Comparison of ENCODE assay signal across 8 cellular contexts in the genomic region with DNA sequence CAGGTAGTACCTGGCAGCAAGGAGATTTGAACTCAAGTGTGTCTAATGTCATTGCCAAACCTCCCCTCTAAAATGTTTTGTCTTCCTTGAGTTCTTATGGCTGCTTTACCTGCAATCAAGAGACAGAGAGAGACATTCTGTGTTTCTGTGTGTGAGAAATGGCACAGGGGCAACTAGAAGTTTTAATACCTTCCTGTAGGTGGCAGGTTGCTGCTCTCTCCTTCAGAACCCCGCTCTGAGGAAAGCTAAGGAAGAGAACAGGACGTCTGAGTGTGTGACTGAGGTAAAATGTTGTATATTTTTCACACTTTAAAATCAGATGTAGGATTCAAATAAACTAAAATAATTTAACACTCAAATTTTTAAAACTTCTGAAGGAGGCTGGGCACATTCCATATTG. TPM values are rescaled to one million over a fixed set of nuclear protein-coding genes. Genes with fewer than 3 reads are reported as not detected.
DNase-seq lines count a peak whose midpoint lies in the region; ATAC-seq and TF ChIP-seq lines count a peak whose summit lies in the region.

No MANE protein-coding gene starts in this region.

- TF ChIP-seq EP300 in stomach (IDR thresholded peaks at IDR 0.05) = no peak

- peak overlapping the region in 3 of 5 donors; percentile 5 to 65 (median 30) for H3K27ac ChIP-seq in stomach

- no peaks in the 10 kb centered on the region for H3K27me3 Mint-ChIP-seq in stimulated activated memory B cell treated with anti-CD40 and anti-IgM and Interleukin-4, amounts not matched to agents 10 μg/mL and 1 μg/mL and 100 μg/mL, for 72 hours

- no peak overlapping the region for H3K4me3 Mint-ChIP-seq in stimulated activated memory B cell treated with anti-CD40 and anti-IgM and Interleukin-4, amounts not matched to agents 10 μg/mL and 1 μg/mL and 100 μg/mL, for 72 hours

- H3K36me3 Mint-ChIP-seq in stimulated activated memory B cell treated with anti-CD40 and anti-IgM and Interleukin-4, amounts not matched to agents 10 μg/mL and 1 μg/mL and 100 μg/mL, for 72 hours = no peaks in the 10 kb centered on the region

- no peak overlapping the region for H3K27ac Mint-ChIP-seq in stimulated activated memory B cell treated with anti-CD40 and anti-IgM and Interleukin-4, amounts not matched to agents 10 μg/mL and 1 μg/mL and 100 μg/mL, for 72 hours

- DNase-seq in RKO (ENCODE audit: low spot score) = peak; percentile 58
- peak; percentile 39 for DNase-seq in glomerular visceral epithelial cell (ENCODE audit: extremely low spot score)
- DNase-seq in stomach = no peak
- no peak for DNase-seq in stimulated activated CD8-positive, alpha-beta memory T cell treated with anti-CD3 and anti-CD28 coated beads, Interleukin-4, amount 100 ng/mL, for 48 hours
- DNase-seq in epidermal melanocyte (ENCODE audit: insufficient read length, low spot score) = no peak

- peak; percentile 77 for ATAC-seq in HG02763 (IDR thresholded peaks at IDR 0.05; ENCODE audit: unreplicated experiment)
- ATAC-seq in stimulated activated memory B cell treated with anti-CD40 and anti-IgM and Interleukin-4, amounts not matched to agents 10 μg/mL and 1 μg/mL and 100 μg/mL, for 72 hours = no peak

- peak; percentile 46; the same call in 1 of the 2 replicates for TF ChIP-seq CTCF in GM12874 (IDR thresholded peaks at IDR 0.05; ENCODE audit: insufficient read depth, low read depth, low read length)
- peak in 5 of 7 experiments; percentile 35 to 43 (median 40) for TF ChIP-seq CTCF in stomach (IDR thresholded peaks at IDR 0.05)

- H3K4me1 Mint-ChIP-seq in stimulated activated memory B cell treated with anti-CD40 and anti-IgM and Interleukin-4, amounts not matched to agents 10 μg/mL and 1 μg/mL and 100 μg/mL, for 72 hours = no peaks in the 10 kb centered on the region

- intact Hi-C loops in stomach (cut with DNase I; ENCODE audit: low total_unique reads) = no loop called here

- H3K9me3 ChIP-seq in stomach = peaks cover 0 to 7% (median 0%) of the 10 kb centered on the region in 4 donors

- no peaks in the 10 kb centered on the region for H3K36me3 ChIP-seq in stomach

- peaks cover 0 to 29% (median 11%) of the 10 kb centered on the region in 4 donors for H3K4me1 ChIP-seq in stomach

- WGBS in stomach, 5 donors = 23 to 33% (median 26%) methylated on average over 2 of the region's 2 CpGs

- H3K4me3 ChIP-seq in stomach = no peak overlapping the region

- no peak for TF ChIP-seq POLR2A in stomach (IDR thresholded peaks at IDR 0.05)

- H3K9me3 Mint-ChIP-seq in stimulated activated memory B cell treated with anti-CD40 and anti-IgM and Interleukin-4, amounts not matched to agents 10 μg/mL and 1 μg/mL and 100 μg/mL, for 72 hours = peaks cover 3% of the 10 kb centered on the region

- H3K27me3 ChIP-seq in stomach = no peaks in the 10 kb centered on the region

RNA-seq across cellular contexts. Expression of a gene that starts 19.2 kb away (rescaled TPM):
- total RNA-seq in stomach = 100 to 1,000 TPM in 1 of 5 donors, 10 to 100 TPM in 4; 18.5 to 113 (median 41.9) TPM
- 10 to 100 TPM; 11.1 to 16.8 (median 14.7) TPM for polyA plus RNA-seq in stomach

Comparison
In these comparisons a context has a peak if more than half of its experiments do, and no peak if none do; other contexts are left out.
1. DNase-seq: peak in RKO (single experiment) and glomerular visceral epithelial cell (single experiment); none in stomach (single experiment), stimulated activated CD8-positive, alpha-beta memory T cell treated with anti-CD3 and anti-CD28 coated beads, Interleukin-4, amount 100 ng/mL, for 48 hours (single experiment) and epidermal melanocyte (single experiment).